ENCODE assay signal across 23 cellular contexts in genomic region chr2:216163518-216163917, GRCh38. TPM values are rescaled to one million over a fixed set of nuclear protein-coding genes. Genes with fewer than 3 reads are reported as not detected.
A peak's percentile ranks its signal among the peaks of the same experiment; 100 is the strongest.
DNase-seq lines count a peak whose midpoint lies in the region; TF ChIP-seq lines count a peak whose summit lies in the region.
"Had no signal": no experiment of that assay in that cellular context is flagged by ENCODE, and none has a peak within 500 bp of the region (broad histone marks: within the 10 kb centered on the region; RNA-seq: fewer than 3 reads in every experiment).

No MANE protein-coding gene starts in this region.

- H3K4me1 Mint-ChIP-seq in dendritic cell treated with granulocyte-macrophage colony-stimulating factor and Interleukin-4, amounts not matched to agents 40 ng/mL and 50 ng/mL, for 4 days (ENCODE audit: low read depth) = no peaks in the 10 kb centered on the region

- no peaks in the 10 kb centered on the region for H3K9me3 ChIP-seq in AG04450 (ENCODE audit: control insufficient read depth, insufficient read depth, low read length)
- H3K9me3 ChIP-seq: lower lobe of right lung, tibial nerve had no signal

- no peak overlapping the region for H3K4me3 ChIP-seq in AG04450 (ENCODE audit: low read depth, low read length)
- H3K4me3 ChIP-seq: lower lobe of right lung, tibial nerve had no signal

- intact Hi-C loops in dendritic cell treated with granulocyte-macrophage colony-stimulating factor and Interleukin-4, amounts not matched to agents 40 ng/mL and 50 ng/mL, for 4 days (cut with micrococcal nuclease) = no loop called here

- no peaks in the 10 kb centered on the region for H3K27me3 Mint-ChIP-seq in dendritic cell treated with granulocyte-macrophage colony-stimulating factor and Interleukin-4, amounts not matched to agents 40 ng/mL and 50 ng/mL, for 4 days
- H3K27me3 Mint-ChIP-seq: IgD-negative memory B cell had no signal

- no peak overlapping the region for H3K27ac ChIP-seq in AG04450 (ENCODE audit: low read depth, low read length)
- H3K27ac ChIP-seq: HL-60, lower lobe of right lung, tibial nerve had no signal

- H3K27me3 ChIP-seq in AG04450 (ENCODE audit: control insufficient read depth, insufficient read depth, low read length) = no peaks in the 10 kb centered on the region
- H3K27me3 ChIP-seq: tibial nerve had no signal

- no peaks in the 10 kb centered on the region for H3K9me3 Mint-ChIP-seq in dendritic cell treated with granulocyte-macrophage colony-stimulating factor and Interleukin-4, amounts not matched to agents 40 ng/mL and 50 ng/mL, for 4 days
- H3K9me3 Mint-ChIP-seq: IgD-negative memory B cell, natural killer cell had no signal

- DNase-seq in AG04450 (ENCODE audit: low read depth, low spot score) (peak; percentile 18), EH (ENCODE audit: low read depth) (peak; percentile 55), mucosa of gallbladder (ENCODE audit: low spot score) (peak; percentile 49), NCI-H774 (lab: John Stamatoyannopoulos, UW) (no peak), DMS153 (lab: John Stamatoyannopoulos, UW) (no peak)
- DNase-seq in activated T-cell treated with anti-CD3 and anti-CD28 coated beads, Interleukin-2, amount 50 U/mL, for 1 hour = no peak
- DNase-seq: activated CD8-positive, alpha-beta memory T cell treated with anti-CD3 and anti-CD28 coated beads, Interleukin-2, amount 50 U/mL, for 4 hours; activated gamma-delta T cell; AML-193; cerebellar nuclear complex; DND-41; effector CD8-positive, alpha-beta T cell; lower lobe of right lung; natural killer cell; NCI-H1417 treated with DMSO at 0.1 percent for 48 hours; NCI-H526; posterior cingulate gyrus; stimulated activated CD4-positive, alpha-beta T cell treated with anti-CD3 and anti-CD28 coated beads, Interleukin-2, amount 100 ng/mL, for 24 hours; stimulated activated naive CD4-positive, alpha-beta T cell treated with Interleukin-2 at 50 U/mL for 16 hours had no signal

- CTCF ChIA-PET in AG04450 (lab: Charles Lee) = interaction anchor here (0.6 to 1.7 kb wide), 3 partner anchors 8 to 241 kb away, joined by 3 to 5 read pairs (median 5); no protein-coding TSS in a partner anchor

- peaks cover 99% of the 10 kb centered on the region for H3K36me3 Mint-ChIP-seq in dendritic cell treated with granulocyte-macrophage colony-stimulating factor and Interleukin-4, amounts not matched to agents 40 ng/mL and 50 ng/mL, for 4 days (ENCODE audit: low read depth)

- no peak overlapping the region for H3K4me3 Mint-ChIP-seq in dendritic cell treated with granulocyte-macrophage colony-stimulating factor and Interleukin-4, amounts not matched to agents 40 ng/mL and 50 ng/mL, for 4 days
- H3K4me3 Mint-ChIP-seq: IgD-negative memory B cell, natural killer cell had no signal

- peak overlapping the region; percentile 50 for H3K27ac Mint-ChIP-seq in dendritic cell treated with granulocyte-macrophage colony-stimulating factor and Interleukin-4, amounts not matched to agents 40 ng/mL and 50 ng/mL, for 4 days
- H3K27ac Mint-ChIP-seq: IgD-negative memory B cell had no signal

- POLR2A ChIA-PET in AG04450 (lab: Yijun Ruan, JAX) = no interaction called here

- TF ChIP-seq CTCF in AG04450 (IDR thresholded peaks at IDR 0.05; ENCODE audit: low read depth, low read length) = no peak

RNA-seq across cellular contexts. Expression of gene XRCC5, which starts 54.4 kb away (rescaled TPM):
- polyA plus RNA-seq in AG04450 (2011; rRNA removed) = 427 and 471 TPM in 2 replicates
- polyA minus RNA-seq in AG04450 (2011; rRNA and poly(A)+ RNA removed) = 378 and 632 TPM in 2 replicates
- total RNA-seq in mucosa of gallbladder = 197 TPM

Comparison
In these comparisons a context has a peak if more than half of its experiments do, and no peak if none do; other contexts are left out.
1. DNase-seq: peak in AG04450 (single experiment), EH (single experiment) and mucosa of gallbladder (single experiment); none in NCI-H774 (single experiment), DMS153 (single experiment) and activated T-cell treated with anti-CD3 and anti-CD28 coated beads, Interleukin-2, amount 50 U/mL, for 1 hour (single experiment).